Comparison of ENCODE assay signal across 14 cellular contexts in the genomic region with DNA sequence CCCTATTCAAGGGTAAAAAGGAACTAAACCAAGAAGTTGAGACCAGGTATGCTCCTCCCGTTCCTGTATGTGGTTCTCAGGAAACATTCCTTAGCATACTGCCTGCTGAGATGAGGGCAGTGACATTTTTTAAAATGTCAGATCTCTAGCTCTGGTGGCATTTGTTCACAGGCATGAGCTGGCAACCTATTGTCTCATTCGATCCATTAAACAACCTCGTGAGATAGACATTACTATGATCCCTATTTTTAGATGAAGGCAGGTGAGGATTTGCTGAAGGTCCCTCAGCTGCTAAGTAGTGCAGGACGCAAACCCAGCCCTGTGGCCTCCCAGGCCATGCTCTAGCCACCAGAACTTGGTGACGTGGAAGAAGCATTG.
DNase-seq lines count a peak whose midpoint lies in the region; ATAC-seq and TF ChIP-seq lines count a peak whose summit lies in the region.
"Had no signal": no experiment of that assay in that cellular context is flagged by ENCODE, and none has a peak within 500 bp of the region (broad histone marks: within the 10 kb centered on the region; RNA-seq: fewer than 3 reads in every experiment).

No MANE protein-coding gene starts in this region.

- no peaks in the 10 kb centered on the region for H3K9me2 ChIP-seq in MM.1S (replicated peaks; ENCODE audit: insufficient read depth, low read length)

- CTCF ChIA-PET in naive thymus-derived CD4-positive, alpha-beta T cell (lab: Charles Lee): no interaction called here

- TF ChIP-seq CTCF in MM.1S (IDR thresholded peaks at IDR 0.05; ENCODE audit: low read length): no peak

- H3K27ac ChIP-seq in MM.1S (ENCODE audit: low read length): peak overlapping the region; percentile 82
- H3K27ac ChIP-seq in naive thymus-derived CD4-positive, alpha-beta T cell (ENCODE audit: low read depth, low read length): no peak overlapping the region
- H3K27ac ChIP-seq: parathyroid adenoma had no signal

- H2AFZ ChIP-seq in MM.1S (ENCODE audit: low read length): peak overlapping the region; percentile 37
- H2AFZ ChIP-seq: parathyroid adenoma had no signal

- H3K4me1 ChIP-seq in MM.1S (ENCODE audit: low read length): peaks cover 21% of the 10 kb centered on the region
- H3K4me1 ChIP-seq in naive thymus-derived CD4-positive, alpha-beta T cell (ENCODE audit: control insufficient read depth in 2 of 2, insufficient read depth in 2 of 2, low read length in 2 of 2): peaks cover 12 to 17% of the 10 kb centered on the region in 2 donors
- H3K4me1 ChIP-seq: parathyroid adenoma had no signal

- H4K20me1 ChIP-seq in MM.1S (ENCODE audit: insufficient read depth, low read length): no peaks in the 10 kb centered on the region

- H3K4me2 ChIP-seq in MM.1S (ENCODE audit: low read depth, low read length): peak overlapping the region; percentile 68

- H3F3A ChIP-seq in MM.1S (ENCODE audit: insufficient read depth, low read length): peaks cover 25% of the 10 kb centered on the region

- H3K4me3 Mint-ChIP-seq in naive thymus-derived CD4-positive, alpha-beta T cell: peak overlapping the region in 9 of 10 donors; percentile 42 to 77 (median 61)

- no peaks in the 10 kb centered on the region for H3K9me3 ChIP-seq in MM.1S (replicated peaks; ENCODE audit: insufficient read depth, low read length)
- H3K9me3 ChIP-seq in naive thymus-derived CD4-positive, alpha-beta T cell (ENCODE audit: control insufficient read depth in 2 of 3, low read length in 3 of 3): no peaks in the 10 kb centered on the region

- H3K4me3 ChIP-seq in MM.1S (ENCODE audit: low read length): peak overlapping the region; percentile 25; the same call in 1 of the 2 replicates
- H3K4me3 ChIP-seq in naive thymus-derived CD4-positive, alpha-beta T cell (ENCODE audit: low read length): no peak overlapping the region

- no peaks in the 10 kb centered on the region for H3K79me2 ChIP-seq in MM.1S (ENCODE audit: low read length)
- H3K79me2 ChIP-seq: parathyroid adenoma had no signal

- ATAC-seq in GM18502 (IDR thresholded peaks at IDR 0.05; ENCODE audit: poor library complexity, unreplicated experiment) (peak; percentile 23), GM21447 (IDR thresholded peaks at IDR 0.05; ENCODE audit: unreplicated experiment) (peak; percentile 22), HG02852 (IDR thresholded peaks at IDR 0.05; ENCODE audit: unreplicated experiment) (no peak)
- no peak for ATAC-seq in naive thymus-derived CD4-positive, alpha-beta T cell

- H3K36me3 Mint-ChIP-seq in naive thymus-derived CD4-positive, alpha-beta T cell: peaks cover 14 to 70% (median 41%) of the 10 kb centered on the region in 5 donors

- no peaks in the 10 kb centered on the region for H3K36me3 ChIP-seq in MM.1S (replicated peaks; ENCODE audit: insufficient read depth, low read length)
- peaks cover 11 to 74% (median 24%) of the 10 kb centered on the region in 3 experiments for H3K36me3 ChIP-seq in naive thymus-derived CD4-positive, alpha-beta T cell (ENCODE audit: control insufficient read depth in 2 of 3, insufficient read depth in 3 of 3, low read length in 3 of 3)

- DNase-seq in MM.1S (no peak), NOMO-1 treated with DMSO at 0.1 percent for 48 hours (lab: John Stamatoyannopoulos, UW; ENCODE audit: unreplicated experiment) (no peak), SKM-1 treated with dmso at 0.1 percent for 144 hours (lab: John Stamatoyannopoulos, UW; ENCODE audit: unreplicated experiment) (no peak), LoVo (ENCODE audit: low spot score) (no peak)
- no peak for DNase-seq in naive thymus-derived CD4-positive, alpha-beta T cell
- DNase-seq: Calu3, foreskin fibroblast, H7, NCI-H1436, PC-3 had no signal

- peaks cover 21 to 38% (median 34%) of the 10 kb centered on the region in 7 donors for H3K4me1 Mint-ChIP-seq in naive thymus-derived CD4-positive, alpha-beta T cell

- no peaks in the 10 kb centered on the region for H3K9me3 Mint-ChIP-seq in naive thymus-derived CD4-positive, alpha-beta T cell

- H3K27me3 Mint-ChIP-seq in naive thymus-derived CD4-positive, alpha-beta T cell: no peaks in the 10 kb centered on the region

- H3K27ac Mint-ChIP-seq in naive thymus-derived CD4-positive, alpha-beta T cell: peak overlapping the region in 7 of 9 donors; percentile 60 to 83 (median 77)

- H3K27me3 ChIP-seq in MM.1S (replicated peaks; ENCODE audit: insufficient read depth, low read length): no peaks in the 10 kb centered on the region
- H3K27me3 ChIP-seq in naive thymus-derived CD4-positive, alpha-beta T cell (ENCODE audit: control insufficient read depth in 2 of 2, insufficient read depth in 2 of 2, low read length in 2 of 2): no peaks in the 10 kb centered on the region

- intact Hi-C loops in naive thymus-derived CD4-positive, alpha-beta T cell (cut with micrococcal nuclease): loop anchor here in 1 of 2 donors (10.0 kb wide), 1 partner anchor 138 kb away; a partner anchor contains a TSS

- POLR2A ChIA-PET in naive thymus-derived CD4-positive, alpha-beta T cell (lab: Charles Lee): interaction anchor here (1.0 kb wide), 1 partner anchor 92 kb away, joined by 3 read pairs; a partner anchor contains a TSS

- H3K9ac ChIP-seq in MM.1S (ENCODE audit: low read length): peak overlapping the region; percentile 42; the same call in 1 of the 2 replicates
- H3K9ac ChIP-seq: parathyroid adenoma had no signal

Comparison
In these comparisons a context has a peak if more than half of its experiments do, and no peak if none do; other contexts are left out.
1. ATAC-seq: peak in GM18502 (single experiment) and GM21447 (single experiment); none in naive thymus-derived CD4-positive, alpha-beta T cell (single experiment) and HG02852 (single experiment).